Comparison of ENCODE assay signal across 8 cellular contexts in genomic region chr3:56988874-56989433, GRCh38.
DNase-seq lines count a peak whose midpoint lies in the region; ATAC-seq and TF ChIP-seq lines count a peak whose summit lies in the region.

No MANE protein-coding gene starts in this region.

- H3K36me3 Mint-ChIP-seq in GM23338 (ENCODE audit: low read depth): no peaks in the 10 kb centered on the region

- H3K9me2 ChIP-seq in GM23338 (ENCODE audit: insufficient read depth): no peaks in the 10 kb centered on the region

- TF ChIP-seq CTCF in AG04449 (IDR thresholded peaks at IDR 0.05; ENCODE audit: insufficient read depth, low read length, missing control alignments): peak; percentile 65
- peak; percentile 80 to 89 for TF ChIP-seq CTCF in GM23338 (conservative IDR thresholded peaks at IDR 0.05; ENCODE audit: low read depth in 2 of 2)

- no peaks in the 10 kb centered on the region for H3K79me2 ChIP-seq in GM23338 (replicated peaks; ENCODE audit: insufficient read depth)

- no peak overlapping the region for H3K27ac Mint-ChIP-seq in GM23338

- peaks cover 3% of the 10 kb centered on the region for H3K27me3 Mint-ChIP-seq in GM23338 (ENCODE audit: insufficient read depth, low read depth, poor library complexity)

- no peaks in the 10 kb centered on the region for H3K27me3 ChIP-seq in GM23338 (ENCODE audit: insufficient read depth)

- H3K4me2 ChIP-seq in GM23338: no peak overlapping the region

- H3K36me3 ChIP-seq in GM23338 (ENCODE audit: insufficient read depth): no peaks in the 10 kb centered on the region

- H3K4me3 ChIP-seq in AG04449 (ENCODE audit: low read depth, low read length): no peak overlapping the region
- no peak overlapping the region for H3K4me3 ChIP-seq in GM23338

- peak overlapping the region; percentile 18; the same call in 1 of the 3 replicates for H3K4me3 Mint-ChIP-seq in GM23338

- CTCF ChIA-PET in AG04449 (lab: Yijun Ruan, JAX): interaction anchor here (0.6 to 8.7 kb wide), 60 partner anchors 9 to 648 kb away, joined by 3 to 376 read pairs (median 5); partner anchors contain the start of genes ARHGEF3 and TASOR

- H3K9me3 Mint-ChIP-seq in GM23338: no peaks in the 10 kb centered on the region

- POLR2A ChIA-PET in AG04449 (lab: Yijun Ruan, JAX): interaction anchor here (0.9 kb wide), 1 partner anchor 287 kb away, joined by 4 read pairs; no protein-coding TSS in a partner anchor

- H3K27ac ChIP-seq in GM23338 (ENCODE audit: low read depth): no peak overlapping the region

- ATAC-seq in GM23338 (peak; percentile 86), GM18870 (IDR thresholded peaks at IDR 0.05; ENCODE audit: unreplicated experiment) (no peak)
- ATAC-seq in activated CD4-positive, CD25-positive, alpha-beta regulatory T cell treated with anti-CD3 and anti-CD28 coated beads, Interleukin-2, amount 50 U/mL, for 24 hours: peak; percentile 50 to 68

- H3K4me1 ChIP-seq in GM23338 (ENCODE audit: insufficient read depth): peaks cover 10% of the 10 kb centered on the region

- no peak overlapping the region for H2AFZ ChIP-seq in GM23338

- peaks cover 24% of the 10 kb centered on the region for H3K4me1 Mint-ChIP-seq in GM23338

- no peak for DNase-seq in AG04449 (ENCODE audit: low read depth, low spot score)
- DNase-seq in GM23338 (ENCODE audit: low spot score): peak; percentile 94
- peak; percentile 53 for DNase-seq in NCI-H226
- peak; percentile 55 for DNase-seq in central memory CD4-positive, alpha-beta T cell
- peak; percentile 86 for DNase-seq in kidney glomerular epithelial cell (lab: John Stamatoyannopoulos, UW)
- peak; percentile 77 to 80 for DNase-seq in stimulated activated CD4-positive, alpha-beta T cell treated with anti-CD3 and anti-CD28 coated beads, Interleukin-2, amount 100 ng/mL, for 24 hours

- no peaks in the 10 kb centered on the region for H4K20me1 ChIP-seq in GM23338 (replicated peaks; ENCODE audit: insufficient read depth)

- H3F3A ChIP-seq in GM23338 (replicated peaks; ENCODE audit: low read depth): no peaks in the 10 kb centered on the region

TF ChIP-seq in GM23338, 12 proteins besides CTCF, POLR2A, EP300 and RAD21:
- TF ChIP-seq JUNB (IDR thresholded peaks at IDR 0.05; ENCODE audit: unreplicated experiment): no peak
- no peak for TF ChIP-seq ZNF114 (CRISPR knock-in tag; IDR thresholded peaks at IDR 0.05)
- TF ChIP-seq ZNF331 (CRISPR knock-in tag; IDR thresholded peaks at IDR 0.05; ENCODE audit: low read depth): no peak
- TF ChIP-seq CREB1 (CRISPR knock-in tag; IDR thresholded peaks at IDR 0.05; ENCODE audit: low read depth): no peak
- no peak for TF ChIP-seq STAT1 (IDR thresholded peaks at IDR 0.05; ENCODE audit: unreplicated experiment)
